Comparison of ENCODE assay signal across 1 cellular context in genomic region chr14:35807131-35807961, GRCh38.
TF ChIP-seq lines count a peak whose summit lies in the region.

No MANE protein-coding gene starts in this region.

TF ChIP-seq in HepG2, 621 proteins besides CTCF, POLR2A, EP300 and RAD21 (continued from another document and continues in another):
- no peak for TF ChIP-seq E2F2 (CRISPR knock-in tag; IDR thresholded peaks at IDR 0.05; ENCODE audit: borderline replicate concordance)
- TF ChIP-seq ZBTB25 (CRISPR knock-in tag; IDR thresholded peaks at IDR 0.05): no peak; the same call in 1 of the 2 replicates
- no peak for TF ChIP-seq TRAFD1 (CRISPR knock-in tag; IDR thresholded peaks at IDR 0.05; ENCODE audit: borderline replicate concordance)
- no peak for TF ChIP-seq ZSCAN25 (CRISPR knock-in tag; IDR thresholded peaks at IDR 0.05)
- TF ChIP-seq YY1 (IDR thresholded peaks at IDR 0.05; ENCODE audit: insufficient read depth, insufficient replicate concordance, low read depth, low read length): peak; percentile 45
- TF ChIP-seq ZNF737 (CRISPR knock-in tag; IDR thresholded peaks at IDR 0.05; ENCODE audit: borderline replicate concordance): no peak
- no peak for TF ChIP-seq FIP1L1 (IDR thresholded peaks at IDR 0.05; ENCODE audit: borderline replicate concordance, insufficient read depth, low read depth, low read length)
- TF ChIP-seq POGZ (CRISPR knock-in tag; IDR thresholded peaks at IDR 0.05): peak; percentile 24; the same call in 1 of the 2 replicates
- TF ChIP-seq AHR (CRISPR knock-in tag; IDR thresholded peaks at IDR 0.05): no peak
- no peak for TF ChIP-seq ZBTB49 (CRISPR knock-in tag; IDR thresholded peaks at IDR 0.05; ENCODE audit: borderline replicate concordance)
- TF ChIP-seq ARID5B (CRISPR knock-in tag; IDR thresholded peaks at IDR 0.05): peak; percentile 97
- no peak for TF ChIP-seq HOXD1 (CRISPR knock-in tag; IDR thresholded peaks at IDR 0.05)
- TF ChIP-seq RXRA (CRISPR knock-in tag; IDR thresholded peaks at IDR 0.05): no peak
- no peak for TF ChIP-seq CENPBD1 (CRISPR knock-in tag; IDR thresholded peaks at IDR 0.05; ENCODE audit: borderline replicate concordance, low read depth)
- no peak for TF ChIP-seq MAX (IDR thresholded peaks at IDR 0.05)
- no peak for TF ChIP-seq USF2 (IDR thresholded peaks at IDR 0.05; ENCODE audit: low read depth, low read length)
- TF ChIP-seq USF2 (CRISPR knock-in tag; IDR thresholded peaks at IDR 0.05; ENCODE audit: borderline replicate concordance): no peak
- no peak for TF ChIP-seq ZNF318 (CRISPR knock-in tag; IDR thresholded peaks at IDR 0.05)
- peak; percentile 55; the same call in 1 of the 2 replicates for TF ChIP-seq POGK (CRISPR knock-in tag; conservative IDR thresholded peaks at IDR 0.05)
- TF ChIP-seq TRIM24 (CRISPR knock-in tag; IDR thresholded peaks at IDR 0.05): no peak
- TF ChIP-seq HOXA3 (CRISPR knock-in tag; IDR thresholded peaks at IDR 0.05): no peak
- TF ChIP-seq ZNF788 (CRISPR knock-in tag; IDR thresholded peaks at IDR 0.05; ENCODE audit: borderline replicate concordance): no peak
- TF ChIP-seq ZNF672 (CRISPR knock-in tag; IDR thresholded peaks at IDR 0.05): no peak
- TF ChIP-seq HOMEZ (CRISPR knock-in tag; IDR thresholded peaks at IDR 0.05; ENCODE audit: low read depth): peak; percentile 85; the same call in 1 of the 2 replicates
- peak; percentile 94 for TF ChIP-seq HDAC2 (CRISPR knock-in tag; IDR thresholded peaks at IDR 0.05)
- no peak for TF ChIP-seq ZC3H4 (CRISPR knock-in tag; IDR thresholded peaks at IDR 0.05; ENCODE audit: borderline replicate concordance)
- no peak for TF ChIP-seq RFX1 (IDR thresholded peaks at IDR 0.05)
